In the genomic region with DNA sequence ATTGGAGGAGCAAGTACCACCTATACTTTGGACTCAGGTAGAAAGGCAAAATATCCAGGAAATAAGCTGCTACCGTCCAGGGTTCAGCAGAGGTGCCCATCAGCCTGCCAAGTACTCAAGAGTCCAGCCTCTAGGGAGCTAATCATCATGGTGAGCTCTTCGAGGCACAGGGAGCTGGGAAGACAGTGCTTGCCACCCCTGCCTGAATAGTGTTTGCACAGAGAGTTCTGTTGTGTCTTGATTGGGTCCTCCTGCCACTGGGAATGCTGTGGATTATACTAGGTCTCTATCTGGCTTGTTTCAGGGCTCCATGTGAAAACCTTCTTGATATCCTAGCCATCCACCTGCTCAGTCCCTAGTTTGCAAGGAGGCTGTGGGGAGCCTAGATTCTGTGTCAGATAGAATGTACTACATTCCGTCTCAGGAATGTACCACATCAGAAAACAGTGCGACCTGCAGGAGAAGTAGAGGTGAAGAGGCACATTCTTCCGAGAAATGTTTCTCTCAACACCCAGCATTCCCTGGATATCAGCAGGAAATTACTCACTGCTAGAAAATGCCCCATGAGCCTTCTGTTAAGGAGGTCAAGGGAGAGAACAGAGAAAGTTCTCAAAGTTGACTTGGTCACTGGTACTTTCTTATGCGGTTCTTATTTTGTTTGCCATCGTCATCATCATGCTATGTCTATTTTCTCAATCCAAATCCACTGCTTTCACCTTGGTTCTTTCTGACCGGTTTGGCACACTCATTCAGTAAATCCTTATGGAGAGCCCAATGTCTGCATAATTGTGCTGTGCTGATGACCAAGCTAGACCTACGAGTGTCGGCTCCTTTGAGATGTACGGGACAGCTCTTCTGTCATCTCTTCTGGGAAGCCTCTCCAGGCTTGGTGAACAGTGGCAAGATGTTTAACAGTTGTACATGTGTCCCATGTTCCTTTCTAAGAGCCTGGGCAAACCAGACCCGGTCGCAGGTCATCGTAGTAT, we compare ENCODE assay signal across 8 cellular contexts. TPM values are rescaled to one million over a fixed set of nuclear protein-coding genes. Genes with fewer than 3 reads are reported as not detected.
DNase-seq lines count a peak whose midpoint lies in the region; ATAC-seq, FAIRE-seq and TF ChIP-seq lines count a peak whose summit lies in the region.

No MANE protein-coding gene starts in this region.

- no peaks in the 10 kb centered on the region; a peak in 1 of 7 replicates for H3K36me3 Mint-ChIP-seq in H9 (ENCODE audit: insufficient read depth in 1 of 3, low read depth in 3 of 3)
- H3K36me3 Mint-ChIP-seq in astrocyte (ENCODE audit: low read depth, unreplicated experiment), result peaks cover 9% of the 10 kb centered on the region

- TF ChIP-seq CTCF in AG04450 (IDR thresholded peaks at IDR 0.05; ENCODE audit: low read depth, low read length) (no peak), H9 (conservative IDR thresholded peaks at IDR 0.05) (no peak), astrocyte (IDR thresholded peaks at IDR 0.05; ENCODE audit: insufficient read depth, low read depth, low read length) (peak; percentile 18), HepG2 (CRISPR knock-in tag; IDR thresholded peaks at IDR 0.05) (no peak)

- intact Hi-C loops in HepG2 (cut with micrococcal nuclease; ENCODE audit: unreplicated experiment), result no loop called here

- TF ChIP-seq EP300 in HepG2 (IDR thresholded peaks at IDR 0.05; ENCODE audit: low read depth in 2 of 2, low read length in 2 of 2) (no peak), HepG2 (CRISPR knock-in tag; IDR thresholded peaks at IDR 0.05; ENCODE audit: borderline replicate concordance) (no peak)

- H2AFZ ChIP-seq in H9 (ENCODE audit: low read length) (no peak overlapping the region), astrocyte (ENCODE audit: low read depth, low read length) (no peak overlapping the region), HepG2 (ENCODE audit: low read length) (no peak overlapping the region)

- H3K9me3 Mint-ChIP-seq in H9 (no peaks in the 10 kb centered on the region; a peak in 1 of 5 replicates), astrocyte (ENCODE audit: unreplicated experiment) (no peaks in the 10 kb centered on the region)

- in situ Hi-C loops in HepG2 (cut with HindIII; ENCODE audit: extremely low pct_ligation_motif_present, low pct_unique_long_range_greater_than_20kb), result no loop called here

- no peak overlapping the region for H2BK120ac ChIP-seq in H9 (ENCODE audit: low read depth, low read length, poor library complexity, severe bottlenecking)

- H4K20me1 ChIP-seq in H9 (ENCODE audit: control insufficient read depth, insufficient read depth, insufficient read length), result no peaks in the 10 kb centered on the region
- peaks cover 11% of the 10 kb centered on the region for H4K20me1 ChIP-seq in astrocyte (ENCODE audit: insufficient read depth, low read length)
- no peaks in the 10 kb centered on the region for H4K20me1 ChIP-seq in HepG2 (ENCODE audit: insufficient read depth, low read length)

- FAIRE-seq in astrocyte (lab: Jason Lieb, UNC), result peak; percentile 99
- peak; percentile 63 for FAIRE-seq in HepG2 (lab: Jason Lieb, UNC)

- H2BK20ac ChIP-seq in H9 (ENCODE audit: low read depth, low read length, poor library complexity, severe bottlenecking), result no peak overlapping the region

- no peak overlapping the region for H4K8ac ChIP-seq in H9 (replicated peaks; ENCODE audit: insufficient read length, low read depth, low read length)

- peak; percentile 79 for DNase-seq in AG04450 (ENCODE audit: low read depth, low spot score)
- DNase-seq in H9, result no peak
- peak; percentile 99 for DNase-seq in astrocyte (ENCODE audit: low read depth)
- peak; percentile 18 for DNase-seq in HepG2 (ENCODE audit: low spot score)
- DNase-seq in activated CD4-positive, alpha-beta T cell treated with anti-CD3 and anti-CD28 coated beads for 48 hours, result no peak
- no peak for DNase-seq in NCI-H748 (lab: John Stamatoyannopoulos, UW; ENCODE audit: unreplicated experiment)

- no peak overlapping the region for H3T11ph ChIP-seq in H9 (ENCODE audit: low read length)

- no peak overlapping the region for H3K14ac ChIP-seq in H9 (ENCODE audit: insufficient read depth, low read length)

- H3K27ac Mint-ChIP-seq in H9 (peak overlapping the region in 2 of 3 experiments; percentile 25 to 77; a peak in 2 of 7 replicates), astrocyte (ENCODE audit: unreplicated experiment) (peak overlapping the region; percentile 94)

- no peak for TF ChIP-seq POLR2A in HepG2 (IDR thresholded peaks at IDR 0.05; ENCODE audit: insufficient read depth in 1 of 2, low read depth in 2 of 2, low read length in 2 of 2)

- TF ChIP-seq RAD21 in HepG2 (CRISPR knock-in tag; IDR thresholded peaks at IDR 0.05), result no peak

- H3K27me3 Mint-ChIP-seq in H9 (ENCODE audit: low read depth), result no peaks in the 10 kb centered on the region
- no peaks in the 10 kb centered on the region for H3K27me3 Mint-ChIP-seq in astrocyte (ENCODE audit: low read depth, unreplicated experiment)

- POLR2A ChIA-PET in AG04450 (lab: Yijun Ruan, JAX) (interaction anchor here (1.3 to 1.5 kb wide), 2 partner anchors 9 to 21 kb away, joined by 3 read pairs; no protein-coding TSS in a partner anchor), HepG2 (lab: Yijun Ruan, JAX) (no interaction called here)

- H2BK5ac ChIP-seq in H9 (ENCODE audit: insufficient read length, low read length), result no peak overlapping the region

- no CpG with 5 or more reads among the region's 14 CpGs for WGBS in H9 (ENCODE audit: extremely low coverage, insufficient read length, low lambda C conversion rate)
- WGBS in HepG2 (ENCODE audit: low lambda C conversion rate), result 93% methylated on average over 14 of the region's 14 CpGs

- H2BK15ac ChIP-seq in H9 (ENCODE audit: low read depth, low read length), result no peak overlapping the region

- H3K4me2 ChIP-seq in H9 (ENCODE audit: insufficient read depth, insufficient read length, low read length) (no peak overlapping the region), astrocyte (ENCODE audit: low read length) (peak overlapping the region; percentile 78), HepG2 (ENCODE audit: low read depth, low read length) (no peak overlapping the region)

- H3K9ac ChIP-seq in H9 (ENCODE audit: extremely low read depth, insufficient read length, low read length) (no peak overlapping the region), astrocyte (ENCODE audit: low read length) (peak overlapping the region; percentile 72), HepG2 (ENCODE audit: insufficient read depth, low read depth, low read length) (no peak overlapping the region)

- ATAC-seq in HepG2 (no peak), HG03469 (IDR thresholded peaks at IDR 0.05; ENCODE audit: unreplicated experiment) (no peak), GM18511 (IDR thresholded peaks at IDR 0.05; ENCODE audit: unreplicated experiment) (no peak)

- H3K4me1 ChIP-seq in H9 (ENCODE audit: insufficient read depth, low read length), result no peaks in the 10 kb centered on the region
- H3K4me1 ChIP-seq in astrocyte (ENCODE audit: insufficient read depth, low read length), result peaks cover 30% of the 10 kb centered on the region
- H3K4me1 ChIP-seq in HepG2 (ENCODE audit: insufficient read depth, low read length), result peaks cover 20% of the 10 kb centered on the region

- H3K27me3 ChIP-seq in AG04450 (ENCODE audit: control insufficient read depth, insufficient read depth, low read length) (no peaks in the 10 kb centered on the region), H9 (ENCODE audit: insufficient read depth, low read length) (no peaks in the 10 kb centered on the region), astrocyte (ENCODE audit: insufficient read depth, low read length) (no peaks in the 10 kb centered on the region), HepG2 (ENCODE audit: control insufficient read depth in 1 of 2, insufficient read depth in 2 of 2, low read length in 2 of 2) (no peaks in the 10 kb centered on the region)

- H3K4ac ChIP-seq in H9 (ENCODE audit: low read depth, low read length), result no peak overlapping the region

- H3K9me3 ChIP-seq in AG04450 (ENCODE audit: control insufficient read depth, insufficient read depth, low read length) (no peaks in the 10 kb centered on the region), H9 (ENCODE audit: control insufficient read depth, low read depth, low read length) (no peaks in the 10 kb centered on the region), astrocyte (ENCODE audit: insufficient read depth, low read depth, low read length) (no peaks in the 10 kb centered on the region), HepG2 (ENCODE audit: low read length) (no peaks in the 10 kb centered on the region)

- H3K27ac ChIP-seq in AG04450 (ENCODE audit: low read depth, low read length) (peak overlapping the region; percentile 95), H9 (ENCODE audit: insufficient read length, low read depth, low read length) (no peak overlapping the region), astrocyte (ENCODE audit: low read depth, low read length) (peak overlapping the region; percentile 96), HepG2 (ENCODE audit: extremely low read length, insufficient read depth, low read length) (no peak overlapping the region)

- H4K5ac ChIP-seq in H9 (ENCODE audit: insufficient read length, low read depth, low read length), result no peak overlapping the region

- H3K36me3 ChIP-seq in astrocyte (ENCODE audit: insufficient read depth, low read length) (no peaks in the 10 kb centered on the region), HepG2 (replicated peaks in 1 of 2; ENCODE audit: control insufficient read depth in 1 of 2, insufficient read depth in 2 of 2, low read length in 2 of 2) (no peaks in the 10 kb centered on the region; a peak in 1 of 5 replicates)

- H3K23ac ChIP-seq in H9 (ENCODE audit: insufficient read length, low read depth, low read length), result no peak overlapping the region

- H3K79me2 ChIP-seq in H9 (ENCODE audit: insufficient read depth, low read length), result no peaks in the 10 kb centered on the region
- H3K79me2 ChIP-seq in astrocyte (ENCODE audit: insufficient read depth, low read length), result peaks cover 88% of the 10 kb centered on the region
- peaks cover 33% of the 10 kb centered on the region for H3K79me2 ChIP-seq in HepG2 (ENCODE audit: insufficient read depth, low read length)

- H3K56ac ChIP-seq in H9 (ENCODE audit: insufficient read length, low read depth, low read length), result no peak overlapping the region

- H3K4me1 Mint-ChIP-seq in H9 (peaks cover 14 to 16% of the 10 kb centered on the region in 2 experiments), astrocyte (ENCODE audit: low read depth, unreplicated experiment) (peaks cover 53% of the 10 kb centered on the region)

- no peaks in the 10 kb centered on the region for H3K79me1 ChIP-seq in H9 (ENCODE audit: insufficient read depth, low read depth, low read length, poor library complexity, severe bottlenecking)

- no peak overlapping the region for H3K4me3 ChIP-seq in AG04450 (ENCODE audit: low read depth, low read length)
- peak overlapping the region; percentile 31 for H3K4me3 ChIP-seq in astrocyte (ENCODE audit: insufficient read depth, low read depth, low read length)
- H3K4me3 ChIP-seq in HepG2 (replicated peaks in 1 of 3; ENCODE audit: insufficient read depth in 1 of 3, low read depth in 2 of 3, low read length in 3 of 3), result no peak overlapping the region

- no peak overlapping the region for H3K18ac ChIP-seq in H9 (ENCODE audit: insufficient read length, low read depth, low read length)

- no TSS peak for BruUV-seq in HepG2 (replicated peaks; lab: Mats Ljungman, UMichigan)

- H2AK5ac ChIP-seq in H9 (ENCODE audit: insufficient read length, low read length), result no peak overlapping the region

- no peak overlapping the region for H3K4me3 Mint-ChIP-seq in H9
- H3K4me3 Mint-ChIP-seq in astrocyte (ENCODE audit: unreplicated experiment), result peak overlapping the region; percentile 46

- no peak overlapping the region for H2BK12ac ChIP-seq in H9 (ENCODE audit: insufficient read length, low read depth, low read length)

- CTCF ChIA-PET in AG04450 (lab: Charles Lee), result interaction anchor here (0.9 kb wide), 1 partner anchor 35 kb away, joined by 3 read pairs; no protein-coding TSS in a partner anchor
- CTCF ChIA-PET in HepG2 (lab: Yijun Ruan, JAX; ENCODE audit: low intra/inter-chr PET ratio, low total read pairs), result no interaction called here

- no peak overlapping the region for H4K91ac ChIP-seq in H9 (ENCODE audit: insufficient read length, low read depth, low read length)

- no peaks in the 10 kb centered on the region for H3K23me2 ChIP-seq in H9 (ENCODE audit: insufficient read length, low read depth, low read length, poor library complexity, severe bottlenecking)

RNA-seq across cellular contexts. Expression of gene PTPN1, which starts 30.7 kb away (rescaled TPM):
- 49.4 and 54.7 TPM in 2 replicates for polyA plus RNA-seq in AG04450 (2011; rRNA removed)
- polyA minus RNA-seq in AG04450 (2011; rRNA and poly(A)+ RNA removed), result 46.4 and 49.5 TPM in 2 replicates
- total RNA-seq in H9 (2021), result 30.8 and 30.9 TPM in 2 replicates
- 60.6 and 64.9 TPM in 2 replicates for total RNA-seq in astrocyte
- 33.3 and 37.2 TPM in 2 replicates for total RNA-seq in HepG2 (2016; rRNA removed; fragmentation: Illumina TruSeq; extraction: Trizol)
- 4.1 and 4.3 TPM in 2 replicates for total RNA-seq in HepG2 (2016; cell fraction: cytosol; rRNA removed; fragmentation: Illumina TruSeq; extraction: Trizol; ENCODE audit: low read depth)
- total RNA-seq in HepG2 (2016; cell fraction: insoluble cytoplasmic fraction; rRNA removed; fragmentation: Illumina TruSeq; extraction: Trizol), result 31.0 and 34.8 TPM in 2 replicates
- total RNA-seq in HepG2 (2016; cell fraction: membrane; rRNA removed; fragmentation: Illumina TruSeq; extraction: Trizol), result 16.1 and 17.5 TPM in 2 replicates
- 22.9 and 26.4 TPM in 2 replicates for total RNA-seq in HepG2 (2016; cell fraction: nucleus; rRNA removed; fragmentation: Illumina TruSeq; extraction: Trizol)
- 16.8 and 17.7 TPM in 2 replicates for polyA plus RNA-seq in HepG2 (2011; rRNA removed)
- polyA plus RNA-seq in HepG2 (2011; cell fraction: cytosol; rRNA removed), result 14.7 and 18.4 TPM in 2 replicates
- polyA plus RNA-seq in HepG2 (2011; cell fraction: nucleus; rRNA removed), result 21.4 and 23.7 TPM in 2 replicates
- polyA plus RNA-seq in HepG2 (2012), result 20.9 and 24.3 TPM in 2 replicates
- polyA plus RNA-seq in HepG2 (2016; cell fraction: cytosol; fragmentation: Illumina TruSeq; extraction: Trizol; ENCODE audit: low read depth), result 2.4 and 2.5 TPM in 2 replicates
- polyA plus RNA-seq in HepG2 (2016; cell fraction: insoluble cytoplasmic fraction; fragmentation: Illumina TruSeq; extraction: Trizol; ENCODE audit: low read depth), result 33.0 and 39.3 TPM in 2 replicates
- polyA plus RNA-seq in HepG2 (2016; cell fraction: membrane; fragmentation: Illumina TruSeq; extraction: Trizol; ENCODE audit: low read depth), result 9.4 and 10.0 TPM in 2 replicates
- polyA plus RNA-seq in HepG2 (2016; cell fraction: nucleus; fragmentation: Illumina TruSeq; extraction: Trizol; ENCODE audit: insufficient read depth, low read depth), result 31.1 and 31.8 TPM in 2 replicates
- polyA minus RNA-seq in HepG2 (2011; rRNA and poly(A)+ RNA removed; ENCODE audit: low replicate concordance), result 27.4 and 30.1 TPM in 2 replicates
- polyA minus RNA-seq in HepG2 (2011; cell fraction: cytosol; rRNA and poly(A)+ RNA removed), result 12.4 and 15.0 TPM in 2 replicates
- 23.0 and 24.9 TPM in 2 replicates for polyA minus RNA-seq in HepG2 (2011; cell fraction: nucleus; rRNA and poly(A)+ RNA removed)

Comparison
In these comparisons a context has a peak if more than half of its experiments do, and no peak if none do; other contexts are left out.
1. DNase-seq: peak in AG04450 (single experiment), astrocyte (single experiment) and HepG2 (single experiment); none in H9 (single experiment), activated CD4-positive, alpha-beta T cell treated with anti-CD3 and anti-CD28 coated beads for 48 hours (single experiment) and NCI-H748 (single experiment).
2. H3K27ac ChIP-seq: peak in AG04450 (single experiment) and astrocyte (single experiment); none in H9 (single experiment) and HepG2 (single experiment).